ENCODE assay signal across 8 cellular contexts in the genomic region with DNA sequence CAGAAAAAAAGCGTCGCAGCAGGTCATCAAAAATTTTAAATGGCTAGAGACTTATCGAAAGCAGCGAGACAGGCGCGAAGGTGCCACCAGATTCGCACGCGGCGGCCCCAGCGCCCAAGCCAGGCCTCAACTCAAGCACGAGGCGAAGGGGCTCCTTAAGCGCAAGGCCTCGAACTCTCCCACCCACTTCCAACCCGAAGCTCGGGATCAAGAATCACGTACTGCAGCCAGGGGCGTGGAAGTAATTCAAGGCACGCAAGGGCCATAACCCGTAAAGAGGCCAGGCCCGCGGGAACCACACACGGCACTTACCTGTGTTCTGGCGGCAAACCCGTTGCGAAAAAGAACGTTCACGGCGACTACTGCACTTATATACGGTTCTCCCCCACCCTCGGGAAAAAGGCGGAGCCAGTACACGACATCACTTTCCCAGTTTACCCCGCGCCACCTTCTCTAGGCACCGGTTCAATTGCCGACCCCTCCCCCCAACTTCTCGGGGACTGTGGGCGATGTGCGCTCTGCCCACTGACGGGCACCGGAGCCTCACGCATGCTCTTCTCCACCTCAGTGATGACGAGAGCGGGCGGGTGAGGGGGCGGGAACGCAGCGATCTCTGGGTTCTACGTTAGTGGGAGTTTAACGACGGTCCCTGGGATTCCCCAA. TPM values are rescaled to one million over a fixed set of nuclear protein-coding genes. Genes with fewer than 3 reads are reported as not detected.
DNase-seq lines count a peak whose midpoint lies in the region; ATAC-seq and TF ChIP-seq lines count a peak whose summit lies in the region.

A gene (minus strand): TSS at position 345 of the 663 bp plus-strand sequence. CDS start 1,006 bp downstream, outside the sequence.

- H3K4me1 ChIP-seq in gastroesophageal sphincter: peaks cover 0 to 60% (median 27%) of the 10 kb centered on the region in 3 donors

- H3K27ac ChIP-seq in SK-N-MC (peak within 1 kb of the TSS; percentile 99), gastroesophageal sphincter (peak within 1 kb of the TSS; percentile 96 to 100 (median 99))

- ATAC-seq in gastroesophageal sphincter: peak; percentile 93

- H3K9me3 ChIP-seq in SK-N-MC (ENCODE audit: low read depth, low read length): peaks cover 13% of the 10 kb centered on the region; the same call in 1 of the 2 replicates
- no peaks in the 10 kb centered on the region for H3K9me3 ChIP-seq in gastroesophageal sphincter

- H3K27me3 Mint-ChIP-seq in activated naive CD4-positive, alpha-beta T cell treated with anti-CD3 and anti-CD28 coated beads, Interleukin-2, amount 10 ng/mL, durations not matched to agents 7 days and 5 days: peaks cover 11% of the 10 kb centered on the region

- no peak for TF ChIP-seq CTCF in gastroesophageal sphincter (IDR thresholded peaks at IDR 0.05)

- peak within 1 kb of the TSS; percentile 98 for H3K27ac Mint-ChIP-seq in activated naive CD4-positive, alpha-beta T cell treated with anti-CD3 and anti-CD28 coated beads, Interleukin-2, amount 10 ng/mL, durations not matched to agents 7 days and 5 days

- H3K36me3 Mint-ChIP-seq in activated naive CD4-positive, alpha-beta T cell treated with anti-CD3 and anti-CD28 coated beads, Interleukin-2, amount 10 ng/mL, durations not matched to agents 7 days and 5 days: peaks cover 48% of the 10 kb centered on the region

- H3K4me3 Mint-ChIP-seq in activated naive CD4-positive, alpha-beta T cell treated with anti-CD3 and anti-CD28 coated beads, Interleukin-2, amount 10 ng/mL, durations not matched to agents 7 days and 5 days: peak within 1 kb of the TSS; percentile 88

- 4% methylated on average over 7 of the region's 53 CpGs; no CpG with 5 or more reads in 1 of the 2 donors for WGBS in gastroesophageal sphincter (ENCODE audit: low coverage in 1 of 2), 2 donors

- no peaks in the 10 kb centered on the region for H3K9me3 Mint-ChIP-seq in activated naive CD4-positive, alpha-beta T cell treated with anti-CD3 and anti-CD28 coated beads, Interleukin-2, amount 10 ng/mL, durations not matched to agents 7 days and 5 days

- CTCF ChIA-PET in HEK293T (lab: Yijun Ruan, JAX): interaction anchor here (0.7 to 1.0 kb wide), 4 partner anchors 27 to 120 kb away, joined by 3 to 4 read pairs (median 3); no protein-coding TSS in a partner anchor
- CTCF ChIA-PET in activated naive CD4-positive, alpha-beta T cell treated with anti-CD3 and anti-CD28 coated beads, Interleukin-2, amount 10 ng/mL, durations not matched to agents 7 days and 5 days (lab: Charles Lee): interaction anchor here (0.7 to 3.5 kb wide), 2 partner anchors 90 to 217 kb away, joined by 3 to 20 read pairs; no protein-coding TSS in a partner anchor

- peaks cover 59% of the 10 kb centered on the region for H3K4me1 Mint-ChIP-seq in activated naive CD4-positive, alpha-beta T cell treated with anti-CD3 and anti-CD28 coated beads, Interleukin-2, amount 10 ng/mL, durations not matched to agents 7 days and 5 days

- POLR2A ChIA-PET in HEK293T (lab: Yijun Ruan, JAX): interaction anchor here (0.5 to 3.0 kb wide), 41 partner anchors 8 to 132 kb away, joined by 3 to 51 read pairs (median 5); a partner anchor contains a TSS

- peak within 1 kb of the TSS; percentile 100 for H3K9ac ChIP-seq in SK-N-MC (ENCODE audit: insufficient read length)

- H3K36me3 ChIP-seq in SK-N-MC (ENCODE audit: insufficient read depth, low read length) (peaks cover 48% of the 10 kb centered on the region), gastroesophageal sphincter (peaks cover 0 to 38% of the 10 kb centered on the region in 2 donors)

- no peaks in the 10 kb centered on the region for H3K27me3 ChIP-seq in gastroesophageal sphincter

- peak within 1 kb of the TSS; percentile 99 for H3K4me3 ChIP-seq in SK-N-MC
- peak within 1 kb of the TSS; percentile 84 to 92 for H3K4me3 ChIP-seq in gastroesophageal sphincter

- peak; percentile 97 for DNase-seq in GF-D8 (lab: John Stamatoyannopoulos, UW)
- DNase-seq in HEK293T (ENCODE audit: extremely low spot score): peak; percentile 93
- peak; percentile 99 for DNase-seq in NAMALWA (ENCODE audit: low spot score)
- peak; percentile 97 for DNase-seq in SK-N-MC (ENCODE audit: low read depth, low spot score)
- peak; percentile 100 for DNase-seq in activated naive CD4-positive, alpha-beta T cell treated with anti-CD3 and anti-CD28 coated beads, Interleukin-2, amount 10 ng/mL, durations not matched to agents 7 days and 5 days
- DNase-seq in non-pigmented ciliary epithelial cell (ENCODE audit: low read depth): peak; percentile 99
- DNase-seq in superior temporal gyrus (ENCODE audit: extremely low spot score): peak; percentile 99

- peak; percentile 99 to 100 for TF ChIP-seq POLR2A in gastroesophageal sphincter (IDR thresholded peaks at IDR 0.05)

- TF ChIP-seq EP300 in gastroesophageal sphincter (IDR thresholded peaks at IDR 0.05): peak; percentile 47

TF ChIP-seq in HEK293T, 16 proteins besides CTCF, POLR2A, EP300 and RAD21:
- 0 out of 2 replicates have a peak, but pooled peaks have one; percentile 38 for TF ChIP-seq CTBP1 (IDR thresholded peaks at IDR 0.05; ENCODE audit: borderline replicate concordance)
- TF ChIP-seq FOXK2 (IDR thresholded peaks at IDR 0.05): no peak
- no peak for TF ChIP-seq SP1 (IDR thresholded peaks at IDR 0.05)
- peak; percentile 34; the same call in 1 of the 2 replicates for TF ChIP-seq NFRKB (IDR thresholded peaks at IDR 0.05)
- no peak for TF ChIP-seq BHLHE40 (IDR thresholded peaks at IDR 0.05; ENCODE audit: borderline replicate concordance)
- TF ChIP-seq ELF4 (IDR thresholded peaks at IDR 0.05): peak; percentile 98
- no peak for TF ChIP-seq SUZ12 (IDR thresholded peaks at IDR 0.05)
- TF ChIP-seq FOXM1 (IDR thresholded peaks at IDR 0.05; ENCODE audit: borderline replicate concordance): no peak
- TF ChIP-seq LEF1 (IDR thresholded peaks at IDR 0.05; ENCODE audit: borderline replicate concordance): no peak; the same call in 1 of the 2 replicates
- no peak for TF ChIP-seq HDGF (IDR thresholded peaks at IDR 0.05; ENCODE audit: borderline replicate concordance)
- TF ChIP-seq, protein P1, sequence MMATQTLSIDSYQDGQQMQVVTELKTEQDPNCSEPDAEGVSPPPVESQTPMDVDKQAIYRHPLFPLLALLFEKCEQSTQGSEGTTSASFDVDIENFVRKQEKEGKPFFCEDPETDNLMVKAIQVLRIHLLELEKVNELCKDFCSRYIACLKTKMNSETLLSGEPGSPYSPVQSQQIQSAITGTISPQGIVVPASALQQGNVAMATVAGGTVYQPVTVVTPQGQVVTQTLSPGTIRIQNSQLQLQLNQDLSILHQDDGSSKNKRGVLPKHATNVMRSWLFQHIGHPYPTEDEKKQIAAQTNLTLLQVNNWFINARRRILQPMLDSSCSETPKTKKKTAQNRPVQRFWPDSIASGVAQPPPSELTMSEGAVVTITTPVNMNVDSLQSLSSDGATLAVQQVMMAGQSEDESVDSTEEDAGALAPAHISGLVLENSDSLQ (IDR thresholded peaks at IDR 0.05): peak; percentile 52; the same call in 1 of the 2 replicates
- peak; percentile 77 for TF ChIP-seq L3MBTL2 (conservative IDR thresholded peaks at IDR 0.05)
- TF ChIP-seq ARNT (IDR thresholded peaks at IDR 0.05): peak; percentile 78
- TF ChIP-seq TARDBP (IDR thresholded peaks at IDR 0.05): no peak
- no peak for TF ChIP-seq ZNF384 (IDR thresholded peaks at IDR 0.05)
- TF ChIP-seq FOXA1 (IDR thresholded peaks at IDR 0.05): no peak

RNA-seq across cellular contexts. Expression of the gene that starts here (rescaled TPM):
- over 10,000 TPM in 2 of 4 donors, 1,000 to 10,000 TPM in 2; 7,131 to 12,070 (median 10,987) TPM for total RNA-seq in gastroesophageal sphincter

Comparison
In these comparisons a context has a peak if more than half of its experiments do, and no peak if none do; other contexts are left out.
1. Peak in every context shown above with its lines: DNase-seq, ATAC-seq, H3K4me3 ChIP-seq and H3K27ac ChIP-seq.